ENCODE assay signal across 21 cellular contexts in genomic region chr18:35134190-35134730, GRCh38.
"Had no signal": no experiment of that assay in that cellular context is flagged by ENCODE, and none has a peak within 500 bp of the region (broad histone marks: within the 10 kb centered on the region; RNA-seq: fewer than 3 reads in every experiment).

No MANE protein-coding gene starts in this region.

- H3K79me2 ChIP-seq: parathyroid adenoma had no signal

- H3K4me3 ChIP-seq: coronary artery, left lung, lower lobe of right lung, prostate gland, right lobe of liver had no signal

- H3K4me1 Mint-ChIP-seq: endodermal cell had no signal

- H3K9me3 ChIP-seq: left lung, lower lobe of right lung, prostate gland, right lobe of liver had no signal

- DNase-seq: effector CD4-positive, alpha-beta T cell; endodermal cell; foreskin keratinocyte; head of caudate nucleus; hypothalamus; islet precursor cell; left lung; lower lobe of right lung; mesenchymal stem cell; midbrain; nephron progenitor cell; right lobe of liver; stimulated activated CD4-positive, alpha-beta T cell treated with anti-CD3 and anti-CD28 coated beads, Interleukin-15, amount 100 ng/mL, for 24 hours; stimulated activated CD4-positive, alpha-beta T cell treated with anti-CD3 and anti-CD28 coated beads, Interleukin-1b, Interleukin-23, amount 100 ng/mL, for 48 hours; stimulated activated CD4-positive, alpha-beta T cell treated with anti-CD3 and anti-CD28 coated beads, Interleukin-4, amount 100 ng/mL, for 24 hours; stimulated activated naive B cell treated with anti-CD40 and anti-IgM and Interleukin-4, amounts not matched to agents 10 μg/mL and 1 μg/mL and 100 μg/mL, for 72 hours; trophoblast cell had no signal

- H3K27me3 ChIP-seq: foreskin keratinocyte, left lung, right lobe of liver had no signal

- H3K9me3 Mint-ChIP-seq: endodermal cell; nephron progenitor cell; stimulated activated naive B cell treated with anti-CD40 and anti-IgM and Interleukin-4, amounts not matched to agents 10 μg/mL and 1 μg/mL and 100 μg/mL, for 72 hours had no signal

- H3K27me3 Mint-ChIP-seq: stimulated activated naive B cell treated with anti-CD40 and anti-IgM and Interleukin-4, amounts not matched to agents 10 μg/mL and 1 μg/mL and 100 μg/mL, for 72 hours had no signal

- H3K27ac ChIP-seq: coronary artery, foreskin keratinocyte, left lung, lower lobe of right lung, parathyroid adenoma, prostate gland, right lobe of liver had no signal

- H3K4me1 ChIP-seq: foreskin keratinocyte, prostate gland had no signal

- H3K27ac Mint-ChIP-seq: endodermal cell; nephron progenitor cell; stimulated activated naive B cell treated with anti-CD40 and anti-IgM and Interleukin-4, amounts not matched to agents 10 μg/mL and 1 μg/mL and 100 μg/mL, for 72 hours had no signal

- ATAC-seq: foreskin keratinocyte; left lung; lower lobe of right lung; right lobe of liver; stimulated activated naive B cell treated with anti-CD40 and anti-IgM and Interleukin-4, amounts not matched to agents 10 μg/mL and 1 μg/mL and 100 μg/mL, for 72 hours had no signal

- H3K4me3 Mint-ChIP-seq: endodermal cell; nephron progenitor cell; stimulated activated naive B cell treated with anti-CD40 and anti-IgM and Interleukin-4, amounts not matched to agents 10 μg/mL and 1 μg/mL and 100 μg/mL, for 72 hours had no signal

- H3K36me3 ChIP-seq: prostate gland had no signal

- FAIRE-seq: endothelial cell of umbilical vein had no signal

- H2AFZ ChIP-seq: parathyroid adenoma had no signal

- H3K9ac ChIP-seq: parathyroid adenoma had no signal
